1 cellular context compared by ENCODE assay signal in the genomic region with DNA sequence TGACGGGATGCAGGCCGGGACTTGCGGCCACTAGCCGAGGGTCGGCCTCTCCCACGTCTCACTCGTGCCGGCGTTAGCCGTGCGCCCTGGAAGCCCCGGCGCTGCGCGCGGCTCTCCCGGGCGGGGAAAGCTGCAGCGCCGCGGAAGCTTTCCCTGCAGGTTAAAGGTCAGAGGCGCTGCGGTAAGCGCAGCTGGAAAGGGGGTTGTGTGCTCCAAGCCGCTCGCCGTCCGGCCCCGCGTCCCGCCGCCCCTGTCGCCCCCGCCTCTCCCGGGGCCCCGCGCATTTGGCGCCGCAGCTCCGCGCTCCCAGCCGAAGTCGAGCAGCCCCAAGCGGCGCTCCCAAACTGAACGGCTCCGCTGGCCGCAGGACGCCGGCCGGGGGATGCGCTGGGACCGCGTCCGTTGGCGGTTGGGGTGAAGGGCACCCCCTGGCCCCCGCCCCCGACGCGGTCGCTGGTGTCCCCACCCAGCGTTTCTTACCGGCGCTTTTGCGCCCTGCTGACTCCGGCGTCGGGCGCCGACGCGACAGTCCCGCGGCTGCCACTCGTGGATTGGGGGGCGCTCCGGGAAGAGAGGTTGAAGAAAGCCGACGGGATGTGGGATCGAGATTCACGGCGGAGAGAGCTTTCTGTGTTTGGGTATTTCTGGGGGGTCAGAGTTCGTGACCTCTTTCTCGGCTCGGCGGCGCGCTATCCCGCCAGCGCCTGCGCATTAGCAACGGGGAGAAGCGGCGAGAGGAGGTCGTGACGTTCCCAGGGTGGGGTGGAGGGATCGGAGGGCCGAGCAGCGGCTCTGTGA.
TF ChIP-seq lines count a peak whose summit lies in the region.

A gene (minus strand): TSS at position 719 of the 798 bp plus-strand sequence. CDS start 6,234 bp downstream, outside the sequence.

TF ChIP-seq in HepG2, 621 proteins besides CTCF, POLR2A, EP300 and RAD21 (continued from another document):
- TF ChIP-seq, protein P1, sequence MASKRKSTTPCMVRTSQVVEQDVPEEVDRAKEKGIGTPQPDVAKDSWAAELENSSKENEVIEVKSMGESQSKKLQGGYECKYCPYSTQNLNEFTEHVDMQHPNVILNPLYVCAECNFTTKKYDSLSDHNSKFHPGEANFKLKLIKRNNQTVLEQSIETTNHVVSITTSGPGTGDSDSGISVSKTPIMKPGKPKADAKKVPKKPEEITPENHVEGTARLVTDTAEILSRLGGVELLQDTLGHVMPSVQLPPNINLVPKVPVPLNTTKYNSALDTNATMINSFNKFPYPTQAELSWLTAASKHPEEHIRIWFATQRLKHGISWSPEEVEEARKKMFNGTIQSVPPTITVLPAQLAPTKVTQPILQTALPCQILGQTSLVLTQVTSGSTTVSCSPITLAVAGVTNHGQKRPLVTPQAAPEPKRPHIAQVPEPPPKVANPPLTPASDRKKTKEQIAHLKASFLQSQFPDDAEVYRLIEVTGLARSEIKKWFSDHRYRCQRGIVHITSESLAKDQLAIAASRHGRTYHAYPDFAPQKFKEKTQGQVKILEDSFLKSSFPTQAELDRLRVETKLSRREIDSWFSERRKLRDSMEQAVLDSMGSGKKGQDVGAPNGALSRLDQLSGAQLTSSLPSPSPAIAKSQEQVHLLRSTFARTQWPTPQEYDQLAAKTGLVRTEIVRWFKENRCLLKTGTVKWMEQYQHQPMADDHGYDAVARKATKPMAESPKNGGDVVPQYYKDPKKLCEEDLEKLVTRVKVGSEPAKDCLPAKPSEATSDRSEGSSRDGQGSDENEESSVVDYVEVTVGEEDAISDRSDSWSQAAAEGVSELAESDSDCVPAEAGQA (IDR thresholded peaks at IDR 0.05; ENCODE audit: low read depth): peak; percentile 54; the same call in 1 of the 2 replicates
- TF ChIP-seq, protein P1 (CRISPR knock-in tag; IDR thresholded peaks at IDR 0.05; ENCODE audit: borderline replicate concordance): peak; percentile 33; the same call in 1 of the 2 replicates
- TF ChIP-seq, protein P2, sequence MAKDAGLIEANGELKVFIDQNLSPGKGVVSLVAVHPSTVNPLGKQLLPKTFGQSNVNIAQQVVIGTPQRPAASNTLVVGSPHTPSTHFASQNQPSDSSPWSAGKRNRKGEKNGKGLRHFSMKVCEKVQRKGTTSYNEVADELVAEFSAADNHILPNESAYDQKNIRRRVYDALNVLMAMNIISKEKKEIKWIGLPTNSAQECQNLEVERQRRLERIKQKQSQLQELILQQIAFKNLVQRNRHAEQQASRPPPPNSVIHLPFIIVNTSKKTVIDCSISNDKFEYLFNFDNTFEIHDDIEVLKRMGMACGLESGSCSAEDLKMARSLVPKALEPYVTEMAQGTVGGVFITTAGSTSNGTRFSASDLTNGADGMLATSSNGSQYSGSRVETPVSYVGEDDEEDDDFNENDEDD (CRISPR knock-in tag; IDR thresholded peaks at IDR 0.05; ENCODE audit: borderline replicate concordance): peak; percentile 27; the same call in 1 of the 2 replicates
- TF ChIP-seq CHCHD3 (CRISPR knock-in tag; IDR thresholded peaks at IDR 0.05): no peak
- TF ChIP-seq ZNF350 (CRISPR knock-in tag; IDR thresholded peaks at IDR 0.05; ENCODE audit: borderline replicate concordance, low read depth): peak; percentile 31; the same call in 1 of the 2 replicates
- 0 out of 2 replicates have a peak, but pooled peaks have one; percentile 10 for TF ChIP-seq ZFAT (CRISPR knock-in tag; conservative IDR thresholded peaks at IDR 0.05)
- TF ChIP-seq HNF4A (CRISPR knock-in tag; IDR thresholded peaks at IDR 0.05): peak; percentile 21; the same call in 1 of the 2 replicates
- TF ChIP-seq MTA3 (CRISPR knock-in tag; IDR thresholded peaks at IDR 0.05): no peak
- 0 out of 2 replicates have a peak, but pooled peaks have one; percentile 81 for TF ChIP-seq CCDC6 (CRISPR knock-in tag; IDR thresholded peaks at IDR 0.05)
- TF ChIP-seq ZNF326 (CRISPR knock-in tag; IDR thresholded peaks at IDR 0.05; ENCODE audit: borderline replicate concordance): no peak
- no peak for TF ChIP-seq ZNF234 (CRISPR knock-in tag; conservative IDR thresholded peaks at IDR 0.05)
- 0 out of 2 replicates have a peak, but pooled peaks have one; percentile 17 for TF ChIP-seq ZNF724P (CRISPR knock-in tag; IDR thresholded peaks at IDR 0.05; ENCODE audit: borderline replicate concordance)
- TF ChIP-seq ZNF670 (CRISPR knock-in tag; IDR thresholded peaks at IDR 0.05; ENCODE audit: borderline replicate concordance): peak; percentile 81
- TF ChIP-seq NR2C2 (CRISPR knock-in tag; IDR thresholded peaks at IDR 0.05; ENCODE audit: borderline replicate concordance): peak; percentile 98
- TF ChIP-seq ZNF496 (CRISPR knock-in tag; IDR thresholded peaks at IDR 0.05; ENCODE audit: insufficient replicate concordance): no peak
- 0 out of 2 replicates have a peak, but pooled peaks have one; percentile 40 for TF ChIP-seq ZNF558 (CRISPR knock-in tag; IDR thresholded peaks at IDR 0.05; ENCODE audit: borderline replicate concordance)
- 0 out of 2 replicates have a peak, but pooled peaks have one; percentile 80 for TF ChIP-seq SAFB2 (CRISPR knock-in tag; IDR thresholded peaks at IDR 0.05; ENCODE audit: borderline replicate concordance, low read depth)
- TF ChIP-seq ZNF550 (CRISPR knock-in tag; IDR thresholded peaks at IDR 0.05; ENCODE audit: borderline replicate concordance): no peak
- TF ChIP-seq ZNF891 (CRISPR knock-in tag; IDR thresholded peaks at IDR 0.05): no peak
